In genomic region chr16:49513040-49513439, GRCh38 we compare ENCODE assay signal across 9 cellular contexts.
DNase-seq lines count a peak whose midpoint lies in the region; ATAC-seq and TF ChIP-seq lines count a peak whose summit lies in the region.
"Had no signal": no experiment of that assay in that cellular context is flagged by ENCODE, and none has a peak within 500 bp of the region (broad histone marks: within the 10 kb centered on the region; RNA-seq: fewer than 3 reads in every experiment).

No MANE protein-coding gene starts in this region.

- H3K4me1 ChIP-seq in HEK293 (ENCODE audit: control insufficient read depth, insufficient read depth, low read length) (no peaks in the 10 kb centered on the region), lower lobe of right lung (no peaks in the 10 kb centered on the region)

- TF ChIP-seq CTCF in HEK293 (tag by site-specific recombination; IDR thresholded peaks at IDR 0.05), result no peak
- TF ChIP-seq CTCF in lower lobe of right lung (IDR thresholded peaks at IDR 0.05), result peak; percentile 9

- DNase-seq in NCI-H1436 (lab: John Stamatoyannopoulos, UW) (peak; percentile 34), NCI-H1436 treated with DMSO at 0.1 percent for 48 hours (lab: John Stamatoyannopoulos, UW) (no peak), lower lobe of right lung (peak; percentile 38), NCI-H2227 treated with DMSO at 0.1 percent for 48 hours (lab: John Stamatoyannopoulos, UW) (no peak), NCI-H1694 (lab: John Stamatoyannopoulos, UW) (no peak)
- DNase-seq: stimulated activated naive CD8-positive, alpha-beta T cell treated with anti-CD3 and anti-CD28 coated beads, Interleukin-15, Interleukin-2, amounts not matched to agents 100 U/mL and 50 U/mL, for 24 hours had no signal

- CTCF ChIA-PET in HEK293 (lab: Yijun Ruan, JAX), result interaction anchor here (0.7 to 1.2 kb wide), 3 partner anchors 80 to 408 kb away, joined by 3 read pairs; no protein-coding TSS in a partner anchor

- intact Hi-C loops in lower lobe of right lung (cut with DNase I), result no loop called here

- POLR2A ChIA-PET in HEK293 (lab: Yijun Ruan, JAX), result no interaction called here

- H3K9me3 ChIP-seq in HEK293 (ENCODE audit: control insufficient read depth, insufficient read depth, low read depth, low read length), result no peaks in the 10 kb centered on the region
- H3K9me3 ChIP-seq in lower lobe of right lung, result no peaks in the 10 kb centered on the region

- H3K27ac ChIP-seq in HEK293 (ENCODE audit: extremely low read depth, low read depth, low read length), result no peak overlapping the region
- no peak overlapping the region for H3K27ac ChIP-seq in lower lobe of right lung

- no peaks in the 10 kb centered on the region for H3K27me3 ChIP-seq in lower lobe of right lung (ENCODE audit: low read depth)

- ATAC-seq in SK-N-SH treated with all-trans-retinoic acid at 6 μM for 48 hours, result peak; percentile 30; the same call in 1 of the 3 replicates
- ATAC-seq in lower lobe of right lung, result no peak
- no peak for ATAC-seq in HG02981 (IDR thresholded peaks at IDR 0.05; ENCODE audit: unreplicated experiment)
- ATAC-seq: stimulated activated naive CD8-positive, alpha-beta T cell treated with anti-CD3 and anti-CD28 coated beads, Interleukin-15, Interleukin-2, amounts not matched to agents 100 U/mL and 50 U/mL, for 24 hours had no signal

- no peak overlapping the region for H3K4me3 ChIP-seq in HEK293 (ENCODE audit: low read depth, low read length)
- H3K4me3 ChIP-seq in lower lobe of right lung, result no peak overlapping the region

- H3K36me3 ChIP-seq in HEK293 (ENCODE audit: control insufficient read depth in 2 of 2, insufficient read depth in 1 of 2, low read length in 2 of 2), result no peaks in the 10 kb centered on the region
- no peaks in the 10 kb centered on the region for H3K36me3 ChIP-seq in lower lobe of right lung

TF ChIP-seq in HEK293, 187 proteins besides CTCF, POLR2A, EP300 and RAD21 (continues in another document):
- TF ChIP-seq ZNF560 (tag by site-specific recombination; IDR thresholded peaks at IDR 0.05; ENCODE audit: borderline replicate concordance) (no peak), ZNF600 (tag by site-specific recombination; IDR thresholded peaks at IDR 0.05) (no peak), SCRT1 (tag by site-specific recombination; IDR thresholded peaks at IDR 0.05; ENCODE audit: borderline replicate concordance) (peak; percentile 72), ZNF433 (tag by site-specific recombination; IDR thresholded peaks at IDR 0.05; ENCODE audit: low read depth) (no peak), IKZF3 (tag by site-specific recombination; IDR thresholded peaks at IDR 0.05) (no peak), ZNF692 (tag by site-specific recombination; IDR thresholded peaks at IDR 0.05) (no peak), ZFP69B (tag by site-specific recombination; IDR thresholded peaks at IDR 0.05) (no peak), ZNF513 (tag by site-specific recombination; IDR thresholded peaks at IDR 0.05) (no peak), ZNF544 (tag by site-specific recombination; IDR thresholded peaks at IDR 0.05) (no peak), KLF9 (tag by site-specific recombination; IDR thresholded peaks at IDR 0.05; ENCODE audit: low read depth) (peak; percentile 41; the same call in 1 of the 2 replicates), ZNF354C (tag by site-specific recombination; IDR thresholded peaks at IDR 0.05; ENCODE audit: borderline replicate concordance, low read depth) (no peak), SCRT2 (tag by site-specific recombination; IDR thresholded peaks at IDR 0.05) (peak; percentile 92), GLIS1 (tag by site-specific recombination; IDR thresholded peaks at IDR 0.05) (0 out of 2 replicates have a peak, but pooled peaks have one; percentile 12)

TF ChIP-seq in SK-N-SH treated with all-trans-retinoic acid at 6 μM for 48 hours, 23 proteins besides CTCF, POLR2A, EP300 and RAD21:
- TF ChIP-seq RARB (CRISPR knock-in tag; IDR thresholded peaks at IDR 0.05) (no peak), TCF4 (CRISPR knock-in tag; IDR thresholded peaks at IDR 0.05; ENCODE audit: borderline replicate concordance) (no peak), ZNF70 (CRISPR knock-in tag; IDR thresholded peaks at IDR 0.05) (no peak), CREB5 (CRISPR knock-in tag; IDR thresholded peaks at IDR 0.05; ENCODE audit: low read depth) (no peak), ESRRG (CRISPR knock-in tag; IDR thresholded peaks at IDR 0.05) (no peak), OSR1 (CRISPR knock-in tag; IDR thresholded peaks at IDR 0.05) (no peak), POU6F1 (CRISPR knock-in tag; IDR thresholded peaks at IDR 0.05; ENCODE audit: borderline replicate concordance, low read depth) (no peak), TSHZ2 (CRISPR knock-in tag; IDR thresholded peaks at IDR 0.05) (no peak), ZC3H10 (CRISPR knock-in tag; IDR thresholded peaks at IDR 0.05) (no peak), BACH2 (CRISPR knock-in tag; IDR thresholded peaks at IDR 0.05; ENCODE audit: borderline replicate concordance) (no peak), ZNF8 (CRISPR knock-in tag; IDR thresholded peaks at IDR 0.05) (no peak), ARNTL (CRISPR knock-in tag; IDR thresholded peaks at IDR 0.05; ENCODE audit: borderline replicate concordance, low read depth) (no peak), ZNF565 (CRISPR knock-in tag; conservative IDR thresholded peaks at IDR 0.05; ENCODE audit: low read depth) (no peak), CSDC2 (CRISPR knock-in tag; IDR thresholded peaks at IDR 0.05) (no peak), PPARA (CRISPR knock-in tag; IDR thresholded peaks at IDR 0.05; ENCODE audit: borderline replicate concordance) (no peak), SNAI2 (CRISPR knock-in tag; IDR thresholded peaks at IDR 0.05) (no peak), TOX (CRISPR knock-in tag; IDR thresholded peaks at IDR 0.05; ENCODE audit: borderline replicate concordance) (no peak), ISL1 (CRISPR knock-in tag; IDR thresholded peaks at IDR 0.05) (no peak), GLIS3 (CRISPR knock-in tag; IDR thresholded peaks at IDR 0.05) (no peak)
- TF ChIP-seq, protein P1, sequence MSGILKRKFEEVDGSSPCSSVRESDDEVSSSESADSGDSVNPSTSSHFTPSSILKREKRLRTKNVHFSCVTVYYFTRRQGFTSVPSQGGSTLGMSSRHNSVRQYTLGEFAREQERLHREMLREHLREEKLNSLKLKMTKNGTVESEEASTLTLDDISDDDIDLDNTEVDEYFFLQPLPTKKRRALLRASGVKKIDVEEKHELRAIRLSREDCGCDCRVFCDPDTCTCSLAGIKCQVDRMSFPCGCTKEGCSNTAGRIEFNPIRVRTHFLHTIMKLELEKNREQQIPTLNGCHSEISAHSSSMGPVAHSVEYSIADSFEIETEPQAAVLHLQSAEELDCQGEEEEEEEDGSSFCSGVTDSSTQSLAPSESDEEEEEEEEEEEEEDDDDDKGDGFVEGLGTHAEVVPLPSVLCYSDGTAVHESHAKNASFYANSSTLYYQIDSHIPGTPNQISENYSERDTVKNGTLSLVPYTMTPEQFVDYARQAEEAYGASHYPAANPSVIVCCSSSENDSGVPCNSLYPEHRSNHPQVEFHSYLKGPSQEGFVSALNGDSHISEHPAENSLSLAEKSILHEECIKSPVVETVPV (CRISPR knock-in tag; IDR thresholded peaks at IDR 0.05), result no peak

Comparison
In these comparisons a context has a peak if more than half of its experiments do, and no peak if none do; other contexts are left out.
1. DNase-seq: peak in NCI-H1436 (single experiment) and lower lobe of right lung (single experiment); none in NCI-H1436 treated with DMSO at 0.1 percent for 48 hours (single experiment), NCI-H2227 treated with DMSO at 0.1 percent for 48 hours (single experiment) and NCI-H1694 (single experiment).